In the genomic region with DNA sequence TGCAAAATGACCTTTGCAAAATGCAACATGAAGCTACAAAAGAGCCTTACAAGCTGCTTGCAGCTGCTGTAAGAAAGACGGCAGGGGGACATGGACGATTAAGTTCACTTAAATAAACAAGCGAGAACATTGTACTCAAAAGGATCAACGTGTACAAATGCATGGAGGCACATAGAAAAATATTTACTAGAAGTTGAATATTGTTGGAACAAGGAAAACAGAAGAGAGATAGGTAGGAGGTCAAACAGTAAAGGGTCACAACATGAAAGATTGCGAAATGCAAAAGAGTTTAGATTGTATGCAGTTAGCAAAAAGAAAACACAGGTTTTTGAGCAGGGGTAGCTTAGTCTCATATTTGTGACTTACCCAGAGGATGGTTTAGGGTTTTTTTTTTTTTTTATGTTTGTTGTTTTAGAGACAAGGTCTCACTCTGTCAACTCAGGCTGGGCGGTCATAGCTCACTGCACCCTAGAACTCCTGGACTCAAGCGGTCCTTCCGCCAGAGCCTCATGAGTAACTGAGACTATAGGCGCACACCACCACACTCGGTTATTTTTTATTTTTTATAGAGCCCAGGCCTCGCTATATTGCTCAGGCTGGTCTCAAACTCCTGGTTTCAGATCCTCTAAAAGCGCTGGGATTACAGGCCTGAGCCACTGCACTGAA, we compare ENCODE assay signal across 9 cellular contexts. TPM values are rescaled to one million over a fixed set of nuclear protein-coding genes. Genes with fewer than 3 reads are reported as not detected.
DNase-seq lines count a peak whose midpoint lies in the region; ATAC-seq and TF ChIP-seq lines count a peak whose summit lies in the region.
"Had no signal": no experiment of that assay in that cellular context is flagged by ENCODE, and none has a peak within 500 bp of the region (broad histone marks: within the 10 kb centered on the region; RNA-seq: fewer than 3 reads in every experiment).

No MANE protein-coding gene starts in this region.

- H3K27ac ChIP-seq in OCI-LY1 (ENCODE audit: low read depth, low read length, poor library complexity, severe bottlenecking) (peak overlapping the region; percentile 96), testis (peak overlapping the region in 1 of 2 donors; percentile 93)

- H3K9ac ChIP-seq in OCI-LY1 (ENCODE audit: low read length), result peak overlapping the region; percentile 87; the same call in 1 of the 2 replicates

- H3K4me1 ChIP-seq in OCI-LY1 (ENCODE audit: insufficient read depth, low read length, severe bottlenecking) (peaks cover 17% of the 10 kb centered on the region), testis (no peaks in the 10 kb centered on the region)

- peak overlapping the region; percentile 46 for H2AFZ ChIP-seq in OCI-LY1 (ENCODE audit: low read length)

- TF ChIP-seq CTCF in OCI-LY1 (IDR thresholded peaks at IDR 0.05; ENCODE audit: low read length), result no peak
- TF ChIP-seq CTCF in glutamatergic neuron (IDR thresholded peaks at IDR 0.05; ENCODE audit: partially characterized antibody, unreplicated experiment), result no peak
- TF ChIP-seq CTCF in testis (IDR thresholded peaks at IDR 0.05), result no peak

- H3K36me3 ChIP-seq in OCI-LY1 (ENCODE audit: insufficient read depth, low read length), result peaks cover 3% of the 10 kb centered on the region
- no peaks in the 10 kb centered on the region for H3K36me3 ChIP-seq in testis (ENCODE audit: low read depth, missing control alignments)

- no peaks in the 10 kb centered on the region for H3K9me2 ChIP-seq in OCI-LY1 (ENCODE audit: low read depth, low read length)

- peaks cover 24% of the 10 kb centered on the region for H3K4me1 Mint-ChIP-seq in activated T-cell treated with anti-CD3 and anti-CD28 coated beads, Interleukin-2, amount 50 U/mL, for 24 hours (ENCODE audit: low read depth)
- H3K4me1 Mint-ChIP-seq in glutamatergic neuron (ENCODE audit: low read depth, unreplicated experiment), result peaks cover 4% of the 10 kb centered on the region

- H3K9me3 Mint-ChIP-seq in activated T-cell treated with anti-CD3 and anti-CD28 coated beads, Interleukin-2, amount 50 U/mL, for 24 hours, result no peaks in the 10 kb centered on the region
- peaks cover 2% of the 10 kb centered on the region for H3K9me3 Mint-ChIP-seq in glutamatergic neuron (ENCODE audit: unreplicated experiment)

- no peak for DNase-seq in activated T-cell treated with anti-CD3 and anti-CD28 coated beads, Interleukin-2, amount 50 U/mL, for 24 hours
- no peak for DNase-seq in activated T-cell treated with anti-CD3 and anti-CD28 coated beads, Interleukin-2, amount 50 U/mL, for 48 hours
- DNase-seq in glutamatergic neuron, result no peak
- peak; percentile 14 for DNase-seq in testis
- no peak for DNase-seq in T-helper 9 cell
- DNase-seq in activated gamma-delta T cell (lab: John Stamatoyannopoulos, UW), result no peak
- DNase-seq: stimulated activated CD4-positive, alpha-beta T cell treated with anti-CD3 and anti-CD28 coated beads, Interleukin-12 subunit alpha, Interleukin-12 subunit beta, amount 100 ng/mL, for 4 hours had no signal

- H3K9me3 ChIP-seq in OCI-LY1 (ENCODE audit: low read length), result no peaks in the 10 kb centered on the region
- no peaks in the 10 kb centered on the region for H3K9me3 ChIP-seq in testis

- intact Hi-C loops in testis (cut with DNase I; ENCODE audit: low total_unique reads), result no loop called here

- peak overlapping the region; percentile 90 for H3K4me3 Mint-ChIP-seq in activated T-cell treated with anti-CD3 and anti-CD28 coated beads, Interleukin-2, amount 50 U/mL, for 24 hours
- H3K4me3 Mint-ChIP-seq in glutamatergic neuron (ENCODE audit: unreplicated experiment), result peak overlapping the region; percentile 87

- H3K36me3 Mint-ChIP-seq in activated T-cell treated with anti-CD3 and anti-CD28 coated beads, Interleukin-2, amount 50 U/mL, for 24 hours (ENCODE audit: low read depth), result peaks cover 26% of the 10 kb centered on the region
- no peaks in the 10 kb centered on the region for H3K36me3 Mint-ChIP-seq in glutamatergic neuron (ENCODE audit: unreplicated experiment)

- H3K27me3 ChIP-seq in OCI-LY1 (ENCODE audit: insufficient read depth, low read length) (no peaks in the 10 kb centered on the region), testis (no peaks in the 10 kb centered on the region)

- H3K4me3 ChIP-seq in OCI-LY1 (ENCODE audit: low read depth, low read length, poor library complexity, severe bottlenecking) (peak overlapping the region; percentile 97), testis (no peak overlapping the region)

- H3K27ac Mint-ChIP-seq in activated T-cell treated with anti-CD3 and anti-CD28 coated beads, Interleukin-2, amount 50 U/mL, for 24 hours, result peak overlapping the region; percentile 99
- peak overlapping the region; percentile 93 for H3K27ac Mint-ChIP-seq in glutamatergic neuron (ENCODE audit: unreplicated experiment)

- peaks cover 9% of the 10 kb centered on the region for H3K27me3 Mint-ChIP-seq in activated T-cell treated with anti-CD3 and anti-CD28 coated beads, Interleukin-2, amount 50 U/mL, for 24 hours
- H3K27me3 Mint-ChIP-seq in glutamatergic neuron (ENCODE audit: unreplicated experiment), result peaks cover 7% of the 10 kb centered on the region

- no peak for TF ChIP-seq POLR2A in testis (IDR thresholded peaks at IDR 0.05)

- 59 to 63% methylated on average over 11 to 12 of the region's 12 CpGs for WGBS in testis, 2 donors

- no peaks in the 10 kb centered on the region for H4K20me1 ChIP-seq in OCI-LY1 (ENCODE audit: insufficient read depth, low read length)

- ATAC-seq in GM21825 (IDR thresholded peaks at IDR 0.05; ENCODE audit: unreplicated experiment), result no peak

- H3K4me2 ChIP-seq in OCI-LY1 (ENCODE audit: low read length), result peak overlapping the region; percentile 81; the same call in 1 of the 2 replicates

- H3K79me2 ChIP-seq in OCI-LY1 (ENCODE audit: insufficient read depth, low read length), result peaks cover 8% of the 10 kb centered on the region; the same call in 1 of the 2 replicates

- H3F3A ChIP-seq in OCI-LY1 (ENCODE audit: insufficient read depth, low read length), result no peaks in the 10 kb centered on the region

RNA-seq across cellular contexts. Expression of gene PHF8, which starts 1.4 kb away (rescaled TPM):
- 32.6 TPM for total RNA-seq in glutamatergic neuron (ENCODE audit: unreplicated experiment)
- 100 to 1,000 TPM; 162 to 196 TPM for total RNA-seq in testis
- polyA plus RNA-seq in testis (ENCODE audit: insufficient read depth, low read depth, low replicate concordance), result 90.8 TPM
